16 cellular contexts compared by ENCODE assay signal in genomic region chr15:99506399-99506798, GRCh38. TPM values are rescaled to one million over a fixed set of nuclear protein-coding genes. Genes with fewer than 3 reads are reported as not detected.
A peak's percentile ranks its signal among the peaks of the same experiment; 100 is the strongest.
DNase-seq lines count a peak whose midpoint lies in the region; ATAC-seq lines count a peak whose summit lies in the region.
"Had no signal": no experiment of that assay in that cellular context is flagged by ENCODE, and none has a peak within 500 bp of the region (broad histone marks: within the 10 kb centered on the region; RNA-seq: fewer than 3 reads in every experiment).

No MANE protein-coding gene starts in this region.

- no peaks in the 10 kb centered on the region for H3K9me3 Mint-ChIP-seq in immature natural killer cell
- H3K9me3 Mint-ChIP-seq in stimulated activated memory B cell treated with anti-CD40 and anti-IgM and Interleukin-4, amounts not matched to agents 10 μg/mL and 1 μg/mL and 100 μg/mL, for 72 hours = peaks cover 4% of the 10 kb centered on the region
- H3K9me3 Mint-ChIP-seq: CD4-positive, alpha-beta T cell; HFFc6 had no signal

- H3K36me3 ChIP-seq in BLaER1 treated with 17β-estradiol and CSF1 and Interleukin-3, amounts not matched to agents 10 nM and 100 nM = peaks cover 0 to 10% (median 0%) of the 10 kb centered on the region in 11 experiments; a peak in 4 of 22 replicates

- ATAC-seq in stimulated activated memory B cell treated with anti-CD40 and anti-IgM and Interleukin-4, amounts not matched to agents 10 μg/mL and 1 μg/mL and 100 μg/mL, for 72 hours = no peak
- ATAC-seq in GM21576 (IDR thresholded peaks at IDR 0.05; ENCODE audit: unreplicated experiment) = no peak
- ATAC-seq in HG03342 (IDR thresholded peaks at IDR 0.05; ENCODE audit: unreplicated experiment) = no peak
- no peak for ATAC-seq in HG02798 (IDR thresholded peaks at IDR 0.05; ENCODE audit: poor library complexity, unreplicated experiment)
- ATAC-seq: Panc1 had no signal

- H3K4me1 Mint-ChIP-seq in immature natural killer cell = peaks cover 52 to 71% of the 10 kb centered on the region in 2 donors
- peaks cover 98% of the 10 kb centered on the region for H3K4me1 Mint-ChIP-seq in stimulated activated memory B cell treated with anti-CD40 and anti-IgM and Interleukin-4, amounts not matched to agents 10 μg/mL and 1 μg/mL and 100 μg/mL, for 72 hours

- H3K4me3 Mint-ChIP-seq in immature natural killer cell = peak overlapping the region in 4 of 5 donors; percentile 6 to 69 (median 12)
- no peak overlapping the region for H3K4me3 Mint-ChIP-seq in stimulated activated memory B cell treated with anti-CD40 and anti-IgM and Interleukin-4, amounts not matched to agents 10 μg/mL and 1 μg/mL and 100 μg/mL, for 72 hours
- H3K4me3 Mint-ChIP-seq: CD4-positive, alpha-beta T cell; HFFc6 had no signal

- H3K27me3 ChIP-seq in BLaER1 treated with 17β-estradiol and CSF1 and Interleukin-3, amounts not matched to agents 10 nM and 100 nM = no peaks in the 10 kb centered on the region

- DNase-seq in NCI-H69 (lab: John Stamatoyannopoulos, UW) (peak; percentile 26), immature natural killer cell (no peak)
- DNase-seq: Calu3; CD4-positive, alpha-beta T cell; DMS53; HFFc6; NCI-H1694 treated with DMSO at 0.1 percent for 48 hours; NCI-H2107; NCI-H2227 treated with DMSO at 0.1 percent for 48 hours had no signal

- H3K9ac ChIP-seq in BLaER1 treated with 17β-estradiol and CSF1 and Interleukin-3, amounts not matched to agents 10 nM and 100 nM = peak overlapping the region in 9 of 11 experiments; percentile 81 to 96 (median 93); a peak in 14 of 22 replicates
- H3K9ac ChIP-seq: GM23248 had no signal

- H3K27me3 Mint-ChIP-seq in immature natural killer cell (ENCODE audit: low read depth in 3 of 3) = peaks cover 10 to 13% (median 11%) of the 10 kb centered on the region in 3 donors
- no peaks in the 10 kb centered on the region for H3K27me3 Mint-ChIP-seq in stimulated activated memory B cell treated with anti-CD40 and anti-IgM and Interleukin-4, amounts not matched to agents 10 μg/mL and 1 μg/mL and 100 μg/mL, for 72 hours
- H3K27me3 Mint-ChIP-seq: CD4-positive, alpha-beta T cell had no signal

- H4K20me1 ChIP-seq in BLaER1 treated with 17β-estradiol and CSF1 and Interleukin-3, amounts not matched to agents 10 nM and 100 nM = no peaks in the 10 kb centered on the region

- H3K27ac Mint-ChIP-seq in immature natural killer cell = no peak overlapping the region
- H3K27ac Mint-ChIP-seq in stimulated activated memory B cell treated with anti-CD40 and anti-IgM and Interleukin-4, amounts not matched to agents 10 μg/mL and 1 μg/mL and 100 μg/mL, for 72 hours = peak overlapping the region; percentile 99
- H3K27ac Mint-ChIP-seq: CD4-positive, alpha-beta T cell; HFFc6 had no signal

- peaks cover 0 to 6% (median 0%) of the 10 kb centered on the region in 11 experiments; a peak in 8 of 22 replicates for H3K9me3 ChIP-seq in BLaER1 treated with 17β-estradiol and CSF1 and Interleukin-3, amounts not matched to agents 10 nM and 100 nM (replicated peaks in 1 of 11)

- peak overlapping the region in 9 of 11 experiments; percentile 91 to 100 (median 99); a peak in 18 of 22 replicates for H3K27ac ChIP-seq in BLaER1 treated with 17β-estradiol and CSF1 and Interleukin-3, amounts not matched to agents 10 nM and 100 nM
- H3K27ac ChIP-seq: GM23248 had no signal

- H3K4me3 ChIP-seq in BLaER1 treated with 17β-estradiol and CSF1 and Interleukin-3, amounts not matched to agents 10 nM and 100 nM = peak overlapping the region in 4 of 10 experiments; percentile 48 to 63 (median 52); a peak in 4 of 20 replicates
- H3K4me3 ChIP-seq: GM23248 had no signal

- peaks cover 98 to 100% (median 100%) of the 10 kb centered on the region in 10 experiments for H3K4me1 ChIP-seq in BLaER1 treated with 17β-estradiol and CSF1 and Interleukin-3, amounts not matched to agents 10 nM and 100 nM

- peak overlapping the region; percentile 83 to 94 (median 90); a peak in 21 of 22 replicates for H3K4me2 ChIP-seq in BLaER1 treated with 17β-estradiol and CSF1 and Interleukin-3, amounts not matched to agents 10 nM and 100 nM

- H3K36me3 Mint-ChIP-seq in immature natural killer cell = no peaks in the 10 kb centered on the region
- peaks cover 7% of the 10 kb centered on the region for H3K36me3 Mint-ChIP-seq in stimulated activated memory B cell treated with anti-CD40 and anti-IgM and Interleukin-4, amounts not matched to agents 10 μg/mL and 1 μg/mL and 100 μg/mL, for 72 hours

RNA-seq across cellular contexts. Expression of gene MEF2A, which starts 59.4 kb away (rescaled TPM):
- polyA plus RNA-seq in immature natural killer cell = 10 to 100 TPM in 1 of 3 donors, 1 to 10 TPM in 2; 5.8 to 14.4 (median 6.3) TPM
